ENCODE assay signal across 1 cellular context in genomic region chr2:96760986-96761832, GRCh38.
TF ChIP-seq lines count a peak whose summit lies in the region.

No MANE protein-coding gene starts in this region.

TF ChIP-seq in HepG2, 621 proteins besides CTCF, POLR2A, EP300 and RAD21 (continued from another document and continues in another):
- TF ChIP-seq, protein P1, sequence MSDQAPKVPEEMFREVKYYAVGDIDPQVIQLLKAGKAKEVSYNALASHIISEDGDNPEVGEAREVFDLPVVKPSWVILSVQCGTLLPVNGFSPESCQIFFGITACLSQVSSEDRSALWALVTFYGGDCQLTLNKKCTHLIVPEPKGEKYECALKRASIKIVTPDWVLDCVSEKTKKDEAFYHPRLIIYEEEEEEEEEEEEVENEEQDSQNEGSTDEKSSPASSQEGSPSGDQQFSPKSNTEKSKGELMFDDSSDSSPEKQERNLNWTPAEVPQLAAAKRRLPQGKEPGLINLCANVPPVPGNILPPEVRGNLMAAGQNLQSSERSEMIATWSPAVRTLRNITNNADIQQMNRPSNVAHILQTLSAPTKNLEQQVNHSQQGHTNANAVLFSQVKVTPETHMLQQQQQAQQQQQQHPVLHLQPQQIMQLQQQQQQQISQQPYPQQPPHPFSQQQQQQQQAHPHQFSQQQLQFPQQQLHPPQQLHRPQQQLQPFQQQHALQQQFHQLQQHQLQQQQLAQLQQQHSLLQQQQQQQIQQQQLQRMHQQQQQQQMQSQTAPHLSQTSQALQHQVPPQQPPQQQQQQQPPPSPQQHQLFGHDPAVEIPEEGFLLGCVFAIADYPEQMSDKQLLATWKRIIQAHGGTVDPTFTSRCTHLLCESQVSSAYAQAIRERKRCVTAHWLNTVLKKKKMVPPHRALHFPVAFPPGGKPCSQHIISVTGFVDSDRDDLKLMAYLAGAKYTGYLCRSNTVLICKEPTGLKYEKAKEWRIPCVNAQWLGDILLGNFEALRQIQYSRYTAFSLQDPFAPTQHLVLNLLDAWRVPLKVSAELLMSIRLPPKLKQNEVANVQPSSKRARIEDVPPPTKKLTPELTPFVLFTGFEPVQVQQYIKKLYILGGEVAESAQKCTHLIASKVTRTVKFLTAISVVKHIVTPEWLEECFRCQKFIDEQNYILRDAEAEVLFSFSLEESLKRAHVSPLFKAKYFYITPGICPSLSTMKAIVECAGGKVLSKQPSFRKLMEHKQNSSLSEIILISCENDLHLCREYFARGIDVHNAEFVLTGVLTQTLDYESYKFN (CRISPR knock-in tag; conservative IDR thresholded peaks at IDR 0.05) = no peak
- no peak for TF ChIP-seq ZNF143 (CRISPR knock-in tag; IDR thresholded peaks at IDR 0.05)
- no peak; the same call in 1 of the 2 replicates for TF ChIP-seq ZNF747 (CRISPR knock-in tag; IDR thresholded peaks at IDR 0.05; ENCODE audit: borderline replicate concordance)
- TF ChIP-seq TRAFD1 (CRISPR knock-in tag; IDR thresholded peaks at IDR 0.05; ENCODE audit: borderline replicate concordance) = no peak
- TF ChIP-seq ZBTB1 (CRISPR knock-in tag; IDR thresholded peaks at IDR 0.05; ENCODE audit: borderline replicate concordance) = no peak
- no peak for TF ChIP-seq SP4 (CRISPR knock-in tag; IDR thresholded peaks at IDR 0.05)
- TF ChIP-seq MED8 (CRISPR knock-in tag; IDR thresholded peaks at IDR 0.05; ENCODE audit: insufficient replicate concordance) = no peak
- no peak for TF ChIP-seq PCBP2 (optimal IDR thresholded peaks at IDR 0.05; ENCODE audit: low read depth, low read length, poor library complexity, severe bottlenecking)
- no peak; the same call in 1 of the 2 replicates for TF ChIP-seq NFYC (CRISPR knock-in tag; IDR thresholded peaks at IDR 0.05)
- peak; percentile 45; the same call in 1 of the 2 replicates for TF ChIP-seq ZNF609 (CRISPR knock-in tag; IDR thresholded peaks at IDR 0.05; ENCODE audit: borderline replicate concordance)
- 0 out of 2 replicates have a peak, but pooled peaks have one; percentile 65 for TF ChIP-seq KMT2A (CRISPR knock-in tag; IDR thresholded peaks at IDR 0.05)
- no peak for TF ChIP-seq CHD4 (IDR thresholded peaks at IDR 0.05; ENCODE audit: borderline replicate concordance, low read length)
- TF ChIP-seq MTA1 (CRISPR knock-in tag; IDR thresholded peaks at IDR 0.05; ENCODE audit: borderline replicate concordance) = peak; percentile 50; the same call in 1 of the 2 replicates
- peak; percentile 79; the same call in 1 of the 2 replicates for TF ChIP-seq ZNF512 (CRISPR knock-in tag; IDR thresholded peaks at IDR 0.05)
- TF ChIP-seq, protein P2, sequence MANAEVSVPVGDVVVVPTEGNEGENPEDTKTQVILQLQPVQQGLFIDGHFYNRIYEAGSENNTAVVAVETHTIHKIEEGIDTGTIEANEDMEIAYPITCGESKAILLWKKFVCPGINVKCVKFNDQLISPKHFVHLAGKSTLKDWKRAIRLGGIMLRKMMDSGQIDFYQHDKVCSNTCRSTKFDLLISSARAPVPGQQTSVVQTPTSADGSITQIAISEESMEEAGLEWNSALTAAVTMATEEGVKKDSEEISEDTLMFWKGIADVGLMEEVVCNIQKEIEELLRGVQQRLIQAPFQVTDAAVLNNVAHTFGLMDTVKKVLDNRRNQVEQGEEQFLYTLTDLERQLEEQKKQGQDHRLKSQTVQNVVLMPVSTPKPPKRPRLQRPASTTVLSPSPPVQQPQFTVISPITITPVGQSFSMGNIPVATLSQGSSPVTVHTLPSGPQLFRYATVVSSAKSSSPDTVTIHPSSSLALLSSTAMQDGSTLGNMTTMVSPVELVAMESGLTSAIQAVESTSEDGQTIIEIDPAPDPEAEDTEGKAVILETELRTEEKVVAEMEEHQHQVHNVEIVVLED (CRISPR knock-in tag; IDR thresholded peaks at IDR 0.05; ENCODE audit: borderline replicate concordance) = 0 out of 2 replicates have a peak, but pooled peaks have one; percentile 8
- TF ChIP-seq ZNF556 (CRISPR knock-in tag; IDR thresholded peaks at IDR 0.05; ENCODE audit: borderline replicate concordance) = peak; percentile 44; the same call in 1 of the 2 replicates
- TF ChIP-seq BRD4 (CRISPR knock-in tag; IDR thresholded peaks at IDR 0.05) = peak; percentile 87; the same call in 1 of the 2 replicates
- TF ChIP-seq, protein P3, sequence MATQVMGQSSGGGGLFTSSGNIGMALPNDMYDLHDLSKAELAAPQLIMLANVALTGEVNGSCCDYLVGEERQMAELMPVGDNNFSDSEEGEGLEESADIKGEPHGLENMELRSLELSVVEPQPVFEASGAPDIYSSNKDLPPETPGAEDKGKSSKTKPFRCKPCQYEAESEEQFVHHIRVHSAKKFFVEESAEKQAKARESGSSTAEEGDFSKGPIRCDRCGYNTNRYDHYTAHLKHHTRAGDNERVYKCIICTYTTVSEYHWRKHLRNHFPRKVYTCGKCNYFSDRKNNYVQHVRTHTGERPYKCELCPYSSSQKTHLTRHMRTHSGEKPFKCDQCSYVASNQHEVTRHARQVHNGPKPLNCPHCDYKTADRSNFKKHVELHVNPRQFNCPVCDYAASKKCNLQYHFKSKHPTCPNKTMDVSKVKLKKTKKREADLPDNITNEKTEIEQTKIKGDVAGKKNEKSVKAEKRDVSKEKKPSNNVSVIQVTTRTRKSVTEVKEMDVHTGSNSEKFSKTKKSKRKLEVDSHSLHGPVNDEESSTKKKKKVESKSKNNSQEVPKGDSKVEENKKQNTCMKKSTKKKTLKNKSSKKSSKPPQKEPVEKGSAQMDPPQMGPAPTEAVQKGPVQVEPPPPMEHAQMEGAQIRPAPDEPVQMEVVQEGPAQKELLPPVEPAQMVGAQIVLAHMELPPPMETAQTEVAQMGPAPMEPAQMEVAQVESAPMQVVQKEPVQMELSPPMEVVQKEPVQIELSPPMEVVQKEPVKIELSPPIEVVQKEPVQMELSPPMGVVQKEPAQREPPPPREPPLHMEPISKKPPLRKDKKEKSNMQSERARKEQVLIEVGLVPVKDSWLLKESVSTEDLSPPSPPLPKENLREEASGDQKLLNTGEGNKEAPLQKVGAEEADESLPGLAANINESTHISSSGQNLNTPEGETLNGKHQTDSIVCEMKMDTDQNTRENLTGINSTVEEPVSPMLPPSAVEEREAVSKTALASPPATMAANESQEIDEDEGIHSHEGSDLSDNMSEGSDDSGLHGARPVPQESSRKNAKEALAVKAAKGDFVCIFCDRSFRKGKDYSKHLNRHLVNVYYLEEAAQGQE (IDR thresholded peaks at IDR 0.05; ENCODE audit: borderline replicate concordance in 1 of 2, low read depth in 1 of 2, low read length in 2 of 2) = no peak
- TF ChIP-seq NR2F2 (IDR thresholded peaks at IDR 0.05; ENCODE audit: borderline replicate concordance, low read depth) = no peak
- TF ChIP-seq ZNF891 (CRISPR knock-in tag; IDR thresholded peaks at IDR 0.05) = peak; percentile 56; the same call in 1 of the 2 replicates
- TF ChIP-seq, protein P4, sequence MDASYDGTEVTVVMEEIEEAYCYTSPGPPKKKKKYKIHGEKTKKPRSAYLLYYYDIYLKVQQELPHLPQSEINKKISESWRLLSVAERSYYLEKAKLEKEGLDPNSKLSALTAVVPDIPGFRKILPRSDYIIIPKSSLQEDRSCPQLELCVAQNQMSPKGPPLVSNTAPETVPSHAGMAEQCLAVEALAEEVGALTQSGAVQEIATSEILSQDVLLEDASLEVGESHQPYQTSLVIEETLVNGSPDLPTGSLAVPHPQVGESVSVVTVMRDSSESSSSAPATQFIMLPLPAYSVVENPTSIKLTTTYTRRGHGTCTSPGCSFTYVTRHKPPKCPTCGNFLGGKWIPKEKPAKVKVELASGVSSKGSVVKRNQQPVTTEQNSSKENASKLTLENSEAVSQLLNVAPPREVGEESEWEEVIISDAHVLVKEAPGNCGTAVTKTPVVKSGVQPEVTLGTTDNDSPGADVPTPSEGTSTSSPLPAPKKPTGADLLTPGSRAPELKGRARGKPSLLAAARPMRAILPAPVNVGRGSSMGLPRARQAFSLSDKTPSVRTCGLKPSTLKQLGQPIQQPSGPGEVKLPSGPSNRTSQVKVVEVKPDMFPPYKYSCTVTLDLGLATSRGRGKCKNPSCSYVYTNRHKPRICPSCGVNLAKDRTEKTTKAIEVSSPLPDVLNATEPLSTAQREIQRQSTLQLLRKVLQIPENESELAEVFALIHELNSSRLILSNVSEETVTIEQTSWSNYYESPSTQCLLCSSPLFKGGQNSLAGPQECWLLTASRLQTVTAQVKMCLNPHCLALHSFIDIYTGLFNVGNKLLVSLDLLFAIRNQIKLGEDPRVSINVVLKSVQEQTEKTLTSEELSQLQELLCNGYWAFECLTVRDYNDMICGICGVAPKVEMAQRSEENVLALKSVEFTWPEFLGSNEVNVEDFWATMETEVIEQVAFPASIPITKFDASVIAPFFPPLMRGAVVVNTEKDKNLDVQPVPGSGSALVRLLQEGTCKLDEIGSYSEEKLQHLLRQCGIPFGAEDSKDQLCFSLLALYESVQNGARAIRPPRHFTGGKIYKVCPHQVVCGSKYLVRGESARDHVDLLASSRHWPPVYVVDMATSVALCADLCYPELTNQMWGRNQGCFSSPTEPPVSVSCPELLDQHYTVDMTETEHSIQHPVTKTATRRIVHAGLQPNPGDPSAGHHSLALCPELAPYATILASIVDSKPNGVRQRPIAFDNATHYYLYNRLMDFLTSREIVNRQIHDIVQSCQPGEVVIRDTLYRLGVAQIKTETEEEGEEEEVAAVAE (CRISPR knock-in tag; IDR thresholded peaks at IDR 0.05; ENCODE audit: borderline replicate concordance) = no peak
- TF ChIP-seq PRMT3 (CRISPR knock-in tag; IDR thresholded peaks at IDR 0.05; ENCODE audit: borderline replicate concordance, low read depth) = no peak
- TF ChIP-seq NRL (CRISPR knock-in tag; IDR thresholded peaks at IDR 0.05; ENCODE audit: borderline replicate concordance) = 0 out of 2 replicates have a peak, but pooled peaks have one; percentile 47
- no peak for TF ChIP-seq SUZ12 (IDR thresholded peaks at IDR 0.05; ENCODE audit: low read depth, low read length)
- TF ChIP-seq ZNF12 (CRISPR knock-in tag; IDR thresholded peaks at IDR 0.05) = no peak
- no peak for TF ChIP-seq ZNF709 (CRISPR knock-in tag; IDR thresholded peaks at IDR 0.05)
- TF ChIP-seq, protein P5, sequence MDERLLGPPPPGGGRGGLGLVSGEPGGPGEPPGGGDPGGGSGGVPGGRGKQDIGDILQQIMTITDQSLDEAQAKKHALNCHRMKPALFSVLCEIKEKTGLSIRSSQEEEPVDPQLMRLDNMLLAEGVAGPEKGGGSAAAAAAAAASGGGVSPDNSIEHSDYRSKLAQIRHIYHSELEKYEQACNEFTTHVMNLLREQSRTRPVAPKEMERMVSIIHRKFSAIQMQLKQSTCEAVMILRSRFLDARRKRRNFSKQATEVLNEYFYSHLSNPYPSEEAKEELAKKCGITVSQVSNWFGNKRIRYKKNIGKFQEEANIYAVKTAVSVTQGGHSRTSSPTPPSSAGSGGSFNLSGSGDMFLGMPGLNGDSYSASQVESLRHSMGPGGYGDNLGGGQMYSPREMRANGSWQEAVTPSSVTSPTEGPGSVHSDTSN (CRISPR knock-in tag; IDR thresholded peaks at IDR 0.05) = no peak
- 0 out of 2 replicates have a peak, but pooled peaks have one; percentile 38 for TF ChIP-seq TSC22D2 (CRISPR knock-in tag; IDR thresholded peaks at IDR 0.05; ENCODE audit: borderline replicate concordance)
- TF ChIP-seq POLR2AphosphoS2 (IDR thresholded peaks at IDR 0.05; ENCODE audit: low read depth, low read length) = no peak
- no peak for TF ChIP-seq MAFK (conservative IDR thresholded peaks at IDR 0.05 in 1 of 2, IDR thresholded peaks at IDR 0.05 in 1 of 2; ENCODE audit: low read length in 2 of 2)
- no peak for TF ChIP-seq CCDC6 (CRISPR knock-in tag; IDR thresholded peaks at IDR 0.05)
- TF ChIP-seq ZNF629 (CRISPR knock-in tag; conservative IDR thresholded peaks at IDR 0.05) = no peak
- TF ChIP-seq NFE2L2 (IDR thresholded peaks at IDR 0.05; ENCODE audit: low read length) = no peak
- TF ChIP-seq HDAC2 (CRISPR knock-in tag; IDR thresholded peaks at IDR 0.05) = peak; percentile 45; the same call in 1 of the 2 replicates
